12 cellular contexts compared by ENCODE assay signal in genomic region chr5:134099288-134099872, GRCh38. TPM values are rescaled to one million over a fixed set of nuclear protein-coding genes. Genes with fewer than 3 reads are reported as not detected.
DNase-seq lines count a peak whose midpoint lies in the region; ATAC-seq, FAIRE-seq and TF ChIP-seq lines count a peak whose summit lies in the region.
"Had no signal": no experiment of that assay in that cellular context is flagged by ENCODE, and none has a peak within 500 bp of the region (broad histone marks: within the 10 kb centered on the region; RNA-seq: fewer than 3 reads in every experiment).

No MANE protein-coding gene starts in this region.

- H3K36me3 Mint-ChIP-seq in CD4-positive, alpha-beta memory T cell = no peaks in the 10 kb centered on the region
- H3K36me3 Mint-ChIP-seq in T-helper 17 cell (ENCODE audit: low read depth) = peaks cover 2% of the 10 kb centered on the region

- intact Hi-C loops in CD4-positive, alpha-beta memory T cell (cut with micrococcal nuclease) = no loop called here
- intact Hi-C loops in HepG2 (cut with micrococcal nuclease; ENCODE audit: unreplicated experiment) = loop anchor here (2.0 kb wide), 3 partner anchors 29 to 61 kb away; no protein-coding TSS in a partner anchor

- POLR2A ChIA-PET in CD4-positive, alpha-beta memory T cell (lab: Charles Lee; ENCODE audit: partially characterized antibody) = interaction anchor here (1.4 to 4.2 kb wide), 4 partner anchors 39 to 127 kb away, joined by 3 to 18 read pairs (median 12); partner anchors contain the start of genes PPP2CA, SKP1 and VDAC1
- POLR2A ChIA-PET in HepG2 (lab: Yijun Ruan, JAX) = interaction anchor here (0.7 to 5.0 kb wide), 31 partner anchors 9 to 129 kb away, joined by 3 to 70 read pairs (median 6); partner anchors contain the start of genes PPP2CA, TCF7 and VDAC1

- peak; percentile 91 for FAIRE-seq in HepG2 (lab: Jason Lieb, UNC)

- WGBS in HepG2 (ENCODE audit: low lambda C conversion rate) = 6% methylated on average over 11 of the region's 11 CpGs

- BruUV-seq in HepG2 (replicated peaks; lab: Mats Ljungman, UMichigan) = TSS peak; percentile 92

- in situ Hi-C loops in GM13977 (cut with MboI; ENCODE audit: low pct_unique_long_range_greater_than_20kb, low sequenced_read_pairs, unreplicated experiment) (loop anchor here (10.0 kb wide), 1 partner anchor 55 kb away; no protein-coding TSS in a partner anchor), HepG2 (cut with HindIII; ENCODE audit: extremely low pct_ligation_motif_present, low pct_unique_long_range_greater_than_20kb) (loop anchor here (5.0 kb wide), 1 partner anchor 57 kb away; no protein-coding TSS in a partner anchor)

- peak overlapping the region; percentile 11 to 17 for H3K4me3 ChIP-seq in CD4-positive, alpha-beta memory T cell (ENCODE audit: low read length in 2 of 2)
- peak overlapping the region; percentile 4 to 66 (median 54); a peak in 5 of 6 replicates for H3K4me3 ChIP-seq in HepG2 (replicated peaks in 1 of 3; ENCODE audit: insufficient read depth in 1 of 3, low read depth in 2 of 3, low read length in 3 of 3)
- H3K4me3 ChIP-seq: gastroesophageal sphincter, SJCRH30 had no signal

- no peak for TF ChIP-seq EP300 in HepG2 (IDR thresholded peaks at IDR 0.05; ENCODE audit: low read depth in 2 of 2, low read length in 2 of 2)
- no peak for TF ChIP-seq EP300 in HepG2 (CRISPR knock-in tag; IDR thresholded peaks at IDR 0.05; ENCODE audit: borderline replicate concordance)

- peak overlapping the region; percentile 89 for H3K4me2 ChIP-seq in HepG2 (ENCODE audit: low read depth, low read length)

- peak overlapping the region; percentile 90 to 98 (median 96) for H3K27ac Mint-ChIP-seq in CD4-positive, alpha-beta memory T cell
- peak overlapping the region; percentile 99 for H3K27ac Mint-ChIP-seq in T-helper 17 cell

- H3K27me3 ChIP-seq in CD4-positive, alpha-beta memory T cell (ENCODE audit: insufficient read depth, low read length) = no peaks in the 10 kb centered on the region
- H3K27me3 ChIP-seq in HepG2 (ENCODE audit: control insufficient read depth in 1 of 2, insufficient read depth in 2 of 2, low read length in 2 of 2) = peaks cover 0 to 1% of the 10 kb centered on the region in 2 experiments; a peak in 1 of 5 replicates
- H3K27me3 ChIP-seq: gastroesophageal sphincter had no signal

- peak overlapping the region; percentile 85 for H3K27ac ChIP-seq in CD4-positive, alpha-beta memory T cell (ENCODE audit: low read depth, low read length)
- peak overlapping the region; percentile 90 for H3K27ac ChIP-seq in HepG2 (ENCODE audit: extremely low read length, insufficient read depth, low read length)
- H3K27ac ChIP-seq: gastroesophageal sphincter, SJCRH30 had no signal

- no peak for TF ChIP-seq POLR2A in HepG2 (IDR thresholded peaks at IDR 0.05; ENCODE audit: insufficient read depth in 1 of 2, low read depth in 2 of 2, low read length in 2 of 2)

- H3K4me1 ChIP-seq in CD4-positive, alpha-beta memory T cell (ENCODE audit: insufficient read depth, low read length) = peaks cover 78% of the 10 kb centered on the region
- peaks cover 94% of the 10 kb centered on the region for H3K4me1 ChIP-seq in HepG2 (ENCODE audit: insufficient read depth, low read length)
- H3K4me1 ChIP-seq: SJCRH30 had no signal

- no peak for DNase-seq in CD4-positive, alpha-beta memory T cell
- no peak for DNase-seq in GM13977 (ENCODE audit: low spot score)
- no peak for DNase-seq in T-helper 17 cell
- DNase-seq in HepG2 (ENCODE audit: low spot score) = no peak
- no peak for DNase-seq in activated CD8-positive, alpha-beta memory T cell treated with anti-CD3 and anti-CD28 coated beads, Interleukin-2, amount 50 U/mL, for 48 hours
- DNase-seq in NCI-H526 (lab: John Stamatoyannopoulos, UW) = no peak
- DNase-seq: left colon, NCI-H446 treated with DMSO at 0.1 percent for 48 hours, SJCRH30 had no signal

- no peaks in the 10 kb centered on the region for H3K9me3 ChIP-seq in CD4-positive, alpha-beta memory T cell (ENCODE audit: control insufficient read depth in 1 of 2, low read length in 2 of 2)
- H3K9me3 ChIP-seq in T-helper 17 cell (ENCODE audit: control insufficient read depth, low read length, poor library complexity, severe bottlenecking) (no peaks in the 10 kb centered on the region), HepG2 (ENCODE audit: low read length) (no peaks in the 10 kb centered on the region)
- H3K9me3 ChIP-seq: gastroesophageal sphincter, SJCRH30 had no signal

- peak overlapping the region in 7 of 8 donors; percentile 22 to 78 (median 73) for H3K4me3 Mint-ChIP-seq in CD4-positive, alpha-beta memory T cell
- peak overlapping the region; percentile 74 for H3K4me3 Mint-ChIP-seq in T-helper 17 cell

- CTCF ChIA-PET in CD4-positive, alpha-beta memory T cell (lab: Charles Lee; ENCODE audit: partially characterized antibody) = interaction anchor here (1.5 to 3.3 kb wide), 5 partner anchors 22 to 34 kb away, joined by 7 to 51 read pairs (median 22); no protein-coding TSS in a partner anchor
- CTCF ChIA-PET in HepG2 (lab: Yijun Ruan, JAX; ENCODE audit: low intra/inter-chr PET ratio, low total read pairs) = interaction anchor here (1.0 to 2.3 kb wide), 3 partner anchors 41 to 60 kb away, joined by 3 to 12 read pairs (median 4); no protein-coding TSS in a partner anchor

- H3K27me3 Mint-ChIP-seq in CD4-positive, alpha-beta memory T cell = no peaks in the 10 kb centered on the region
- H3K27me3 Mint-ChIP-seq in T-helper 17 cell = no peaks in the 10 kb centered on the region

- H3K4me1 Mint-ChIP-seq in CD4-positive, alpha-beta memory T cell = peaks cover 47 to 83% (median 67%) of the 10 kb centered on the region in 4 donors
- H3K4me1 Mint-ChIP-seq in T-helper 17 cell = peaks cover 41% of the 10 kb centered on the region

- H3K9ac ChIP-seq in HepG2 (ENCODE audit: insufficient read depth, low read depth, low read length) = peak overlapping the region; percentile 75

- TF ChIP-seq CTCF in GM13977 (IDR thresholded peaks at IDR 0.05; ENCODE audit: extremely low read depth, insufficient read depth, missing control alignments) (peak; percentile 20), HepG2 (CRISPR knock-in tag; IDR thresholded peaks at IDR 0.05) (peak; percentile 33)

- no peaks in the 10 kb centered on the region for H3K9me3 Mint-ChIP-seq in CD4-positive, alpha-beta memory T cell

- no peaks in the 10 kb centered on the region for H3K79me2 ChIP-seq in HepG2 (ENCODE audit: insufficient read depth, low read length)

- H2AFZ ChIP-seq in HepG2 (ENCODE audit: low read length) = peak overlapping the region; percentile 31

- no peak for TF ChIP-seq RAD21 in HepG2 (CRISPR knock-in tag; IDR thresholded peaks at IDR 0.05)

- ATAC-seq in T-helper 17 cell = no peak
- peak; percentile 32 for ATAC-seq in HepG2
- ATAC-seq in GM19023 (IDR thresholded peaks at IDR 0.05; ENCODE audit: unreplicated experiment) = no peak
- ATAC-seq in HG03521 (IDR thresholded peaks at IDR 0.05; ENCODE audit: unreplicated experiment) = no peak
- ATAC-seq: gastroesophageal sphincter had no signal

- H3K36me3 ChIP-seq in CD4-positive, alpha-beta memory T cell (ENCODE audit: insufficient read depth, low read length) = no peaks in the 10 kb centered on the region
- H3K36me3 ChIP-seq in HepG2 (replicated peaks in 1 of 2; ENCODE audit: control insufficient read depth in 1 of 2, insufficient read depth in 2 of 2, low read length in 2 of 2) = no peaks in the 10 kb centered on the region
- H3K36me3 ChIP-seq: gastroesophageal sphincter, SJCRH30 had no signal

- H4K20me1 ChIP-seq in HepG2 (ENCODE audit: insufficient read depth, low read length) = no peaks in the 10 kb centered on the region

TF ChIP-seq in HepG2, 621 proteins besides CTCF, POLR2A, EP300 and RAD21 (continues in another document):
- TF ChIP-seq CREM (IDR thresholded peaks at IDR 0.05) (no peak), CREM (CRISPR knock-in tag; IDR thresholded peaks at IDR 0.05) (no peak), PAWR (CRISPR knock-in tag; IDR thresholded peaks at IDR 0.05; ENCODE audit: borderline replicate concordance) (no peak), NR2F2 (IDR thresholded peaks at IDR 0.05; ENCODE audit: borderline replicate concordance, low read depth) (0 out of 2 replicates have a peak, but pooled peaks have one; percentile 37), IKZF4 (CRISPR knock-in tag; IDR thresholded peaks at IDR 0.05; ENCODE audit: borderline replicate concordance, low read depth, not compliant biosample characterization) (no peak), RARA (CRISPR knock-in tag; IDR thresholded peaks at IDR 0.05) (peak; percentile 20; the same call in 1 of the 2 replicates), THYN1 (CRISPR knock-in tag; IDR thresholded peaks at IDR 0.05; ENCODE audit: borderline replicate concordance, low read depth) (no peak), ZNF563 (CRISPR knock-in tag; IDR thresholded peaks at IDR 0.05) (0 out of 2 replicates have a peak, but pooled peaks have one; percentile 6), BRD4 (CRISPR knock-in tag; IDR thresholded peaks at IDR 0.05) (no peak)

RNA-seq across cellular contexts. Expression of gene TCF7, which starts 15.1 kb away (rescaled TPM):
- total RNA-seq in CD4-positive, alpha-beta memory T cell = 100 to 1,000 TPM; 770 to 841 TPM
- 100 to 1,000 TPM; 102 to 474 TPM for polyA plus RNA-seq in CD4-positive, alpha-beta memory T cell
- total RNA-seq in T-helper 17 cell = 100 to 1,000 TPM; 308 to 405 TPM
- 6.8 and 7.9 TPM in 2 replicates for total RNA-seq in HepG2 (2016; rRNA removed; fragmentation: Illumina TruSeq; extraction: Trizol)
- total RNA-seq in HepG2 (2016; cell fraction: cytosol; rRNA removed; fragmentation: Illumina TruSeq; extraction: Trizol; ENCODE audit: low read depth) = 5.3 and 5.4 TPM in 2 replicates
- 7.1 and 8.8 TPM in 2 replicates for total RNA-seq in HepG2 (2016; cell fraction: insoluble cytoplasmic fraction; rRNA removed; fragmentation: Illumina TruSeq; extraction: Trizol)
- total RNA-seq in HepG2 (2016; cell fraction: membrane; rRNA removed; fragmentation: Illumina TruSeq; extraction: Trizol) = 15.7 and 15.8 TPM in 2 replicates
- total RNA-seq in HepG2 (2016; cell fraction: nucleus; rRNA removed; fragmentation: Illumina TruSeq; extraction: Trizol) = 10.0 and 10.9 TPM in 2 replicates
- polyA plus RNA-seq in HepG2 (2011; rRNA removed) = 6.3 and 9.0 TPM in 2 replicates
- 4.8 and 5.8 TPM in 2 replicates for polyA plus RNA-seq in HepG2 (2011; cell fraction: cytosol; rRNA removed)
- 7.5 and 7.7 TPM in 2 replicates for polyA plus RNA-seq in HepG2 (2011; cell fraction: nucleus; rRNA removed)
- 8.6 and 11.4 TPM in 2 replicates for polyA plus RNA-seq in HepG2 (2012)
- 21.6 and 22.8 TPM in 2 replicates for polyA plus RNA-seq in HepG2 (2016; cell fraction: cytosol; fragmentation: Illumina TruSeq; extraction: Trizol; ENCODE audit: low read depth)
- polyA plus RNA-seq in HepG2 (2016; cell fraction: insoluble cytoplasmic fraction; fragmentation: Illumina TruSeq; extraction: Trizol; ENCODE audit: low read depth) = 21.8 and 29.7 TPM in 2 replicates
- polyA plus RNA-seq in HepG2 (2016; cell fraction: membrane; fragmentation: Illumina TruSeq; extraction: Trizol; ENCODE audit: low read depth) = 44.0 and 50.2 TPM in 2 replicates
- 25.7 and 28.7 TPM in 2 replicates for polyA plus RNA-seq in HepG2 (2016; cell fraction: nucleus; fragmentation: Illumina TruSeq; extraction: Trizol; ENCODE audit: insufficient read depth, low read depth)
- polyA minus RNA-seq in HepG2 (2011; rRNA and poly(A)+ RNA removed; ENCODE audit: low replicate concordance) = 0.19 and 20.5 TPM in 2 replicates
- polyA minus RNA-seq in HepG2 (2011; cell fraction: cytosol; rRNA and poly(A)+ RNA removed) = 3.3 and 5.4 TPM in 2 replicates
- 15.2 and 18.2 TPM in 2 replicates for polyA minus RNA-seq in HepG2 (2011; cell fraction: nucleus; rRNA and poly(A)+ RNA removed)

Comparison
In these comparisons a context has a peak if more than half of its experiments do, and no peak if none do; other contexts are left out.
1. RNA of gene TCF7, which starts 15.1 kb away (total RNA-seq): 770 to 841 TPM in CD4-positive, alpha-beta memory T cell and 308 to 405 TPM in T-helper 17 cell; 5.3 to 15.8 TPM in HepG2; every median in the first group is over 10 times any median in the second.